ENCODE assay signal across 13 cellular contexts in the genomic region with DNA sequence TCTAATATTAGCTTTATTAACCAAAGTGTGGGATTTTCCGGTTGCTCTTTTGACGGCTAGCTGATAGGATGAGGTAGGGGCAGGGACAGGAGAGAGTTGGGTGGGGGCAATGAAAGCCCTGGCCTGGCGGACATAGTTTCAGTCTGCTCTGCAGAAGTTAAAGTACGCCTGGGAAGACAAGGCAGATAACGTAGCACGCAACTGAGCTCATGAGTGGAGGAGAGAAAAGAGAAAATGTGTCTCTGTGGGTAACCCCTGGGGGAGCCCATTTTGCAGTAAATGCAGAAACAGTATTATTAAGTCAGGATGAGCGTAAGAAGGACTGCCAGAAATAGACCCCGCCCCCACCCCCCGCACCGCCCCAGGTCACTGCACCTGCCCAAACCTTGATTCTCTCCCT. TPM values are rescaled to one million over a fixed set of nuclear protein-coding genes. Genes with fewer than 3 reads are reported as not detected.
A peak's percentile ranks its signal among the peaks of the same experiment; 100 is the strongest.
DNase-seq lines count a peak whose midpoint lies in the region; ATAC-seq and TF ChIP-seq lines count a peak whose summit lies in the region.
"Had no signal": no experiment of that assay in that cellular context is flagged by ENCODE, and none has a peak within 500 bp of the region (broad histone marks: within the 10 kb centered on the region; RNA-seq: fewer than 3 reads in every experiment).

No MANE protein-coding gene starts in this region.

- H3K27me3 ChIP-seq in left ventricle myocardium inferior (ENCODE audit: low read depth) (no peaks in the 10 kb centered on the region), esophagus muscularis mucosa (no peaks in the 10 kb centered on the region), trophoblast cell (ENCODE audit: insufficient read depth, low read length) (no peaks in the 10 kb centered on the region), upper lobe of right lung (no peaks in the 10 kb centered on the region), foreskin keratinocyte (no peaks in the 10 kb centered on the region)

- 76% methylated on average over 10 of the region's 10 CpGs for WGBS in esophagus muscularis mucosa
- WGBS in trophoblast cell (ENCODE audit: extremely low coverage, insufficient coverage, insufficient read length), result no CpG with 5 or more reads among the region's 10 CpGs

- no peak overlapping the region for H3K4ac ChIP-seq in trophoblast cell (ENCODE audit: low read depth, low read length)

- H3K9ac ChIP-seq in trophoblast cell (ENCODE audit: low read length), result no peak overlapping the region

- H3K27ac ChIP-seq in left ventricle myocardium inferior (replicated peaks) (peak overlapping the region; percentile 98), esophagus muscularis mucosa (replicated peaks in 1 of 4) (peak overlapping the region; percentile 92 to 99 (median 96)), trophoblast cell (ENCODE audit: low read depth, low read length) (no peak overlapping the region), upper lobe of right lung (peak overlapping the region; percentile 95), foreskin keratinocyte (no peak overlapping the region)

- intact Hi-C loops in left ventricle myocardium inferior (cut with micrococcal nuclease) (no loop called here), left cardiac atrium (cut with DNase I) (loop anchor here (5.0 to 10.0 kb wide), 2 partner anchors 77 to 194 kb away; no protein-coding TSS in a partner anchor), esophagus muscularis mucosa (cut with DNase I) (loop anchor here (10.0 kb wide), 1 partner anchor 194 kb away; no protein-coding TSS in a partner anchor), upper lobe of right lung (cut with DNase I) (no loop called here)

- H2BK12ac ChIP-seq in trophoblast cell (ENCODE audit: low read length), result peak overlapping the region; percentile 68

- TF ChIP-seq CTCF in left ventricle myocardium inferior (IDR thresholded peaks at IDR 0.05; ENCODE audit: borderline replicate concordance), result no peak
- no peak for TF ChIP-seq CTCF in esophagus muscularis mucosa (IDR thresholded peaks at IDR 0.05)
- TF ChIP-seq CTCF in upper lobe of right lung (IDR thresholded peaks at IDR 0.05), result no peak
- TF ChIP-seq CTCF in foreskin keratinocyte (conservative IDR thresholded peaks at IDR 0.05), result no peak

- no peak overlapping the region for H4K8ac ChIP-seq in trophoblast cell (ENCODE audit: low read depth, low read length)

- no peak overlapping the region for H3K23ac ChIP-seq in trophoblast cell (ENCODE audit: low read length)

- H3K14ac ChIP-seq in trophoblast cell (ENCODE audit: low read length), result no peak overlapping the region

- no peak overlapping the region for H4K12ac ChIP-seq in trophoblast cell (ENCODE audit: low read depth, low read length)

- H3K9me3 ChIP-seq in left ventricle myocardium inferior (replicated peaks) (no peaks in the 10 kb centered on the region), esophagus muscularis mucosa (no peaks in the 10 kb centered on the region), trophoblast cell (ENCODE audit: insufficient read depth, low read depth, low read length) (no peaks in the 10 kb centered on the region), upper lobe of right lung (no peaks in the 10 kb centered on the region)

- H3K4me3 ChIP-seq in left ventricle myocardium inferior, result peak overlapping the region; percentile 54
- H3K4me3 ChIP-seq in esophagus muscularis mucosa, result peak overlapping the region; percentile 36 to 43 (median 40)
- H3K4me3 ChIP-seq in trophoblast cell (ENCODE audit: low read depth, low read length), result no peak overlapping the region
- peak overlapping the region; percentile 15 for H3K4me3 ChIP-seq in upper lobe of right lung

- no peak overlapping the region for H2BK5ac ChIP-seq in trophoblast cell (ENCODE audit: low read depth, low read length, poor library complexity)

- DNase-seq in left ventricle myocardium inferior, result no peak
- DNase-seq in left cardiac atrium, result no peak
- no peak for DNase-seq in esophagus muscularis mucosa (ENCODE audit: extremely low spot score)
- no peak for DNase-seq in trophoblast cell
- no peak for DNase-seq in upper lobe of right lung
- no peak for DNase-seq in globus pallidus (ENCODE audit: low spot score)
- no peak for DNase-seq in foreskin keratinocyte
- DNase-seq in activated CD8-positive, alpha-beta memory T cell treated with anti-CD3 and anti-CD28 coated beads for 24 hours, result no peak
- DNase-seq: activated CD4-positive, alpha-beta T cell treated with anti-CD3 and anti-CD28 coated beads, Interleukin-2, amount 50 U/mL, for 1 hour; activated gamma-delta T cell; DMS153; MV-4-11 had no signal

- H3K18ac ChIP-seq in trophoblast cell (ENCODE audit: low read length), result no peak overlapping the region

- H2AK5ac ChIP-seq in trophoblast cell (ENCODE audit: low read length), result no peak overlapping the region

- no peak for ATAC-seq in left cardiac atrium
- ATAC-seq in upper lobe of right lung, result no peak
- no peak for ATAC-seq in foreskin keratinocyte
- ATAC-seq: left lobe of liver had no signal

- peaks cover 3% of the 10 kb centered on the region for H3K79me2 ChIP-seq in trophoblast cell (ENCODE audit: control insufficient read depth, insufficient read depth, low read length, poor library complexity)

- H3K4me2 ChIP-seq in trophoblast cell (ENCODE audit: low read length), result no peak overlapping the region

- H4K91ac ChIP-seq in trophoblast cell (ENCODE audit: low read depth, low read length), result no peak overlapping the region

- no peak for TF ChIP-seq POLR2A in esophagus muscularis mucosa (IDR thresholded peaks at IDR 0.05; ENCODE audit: low read depth)

- H3K4me1 ChIP-seq in left ventricle myocardium inferior, result peaks cover 86% of the 10 kb centered on the region
- peaks cover 77 to 86% (median 78%) of the 10 kb centered on the region in 4 donors for H3K4me1 ChIP-seq in esophagus muscularis mucosa
- H3K4me1 ChIP-seq in trophoblast cell (ENCODE audit: control insufficient read depth in 1 of 2, insufficient read depth in 2 of 2, low read length in 2 of 2), result peaks cover 13 to 19% of the 10 kb centered on the region in 2 experiments
- H3K4me1 ChIP-seq in upper lobe of right lung, result peaks cover 74% of the 10 kb centered on the region
- peaks cover 31% of the 10 kb centered on the region for H3K4me1 ChIP-seq in foreskin keratinocyte

- TF ChIP-seq EP300 in esophagus muscularis mucosa (IDR thresholded peaks at IDR 0.05), result no peak

- peaks cover 8% of the 10 kb centered on the region for H3K79me1 ChIP-seq in trophoblast cell (ENCODE audit: low read length)

- H2AFZ ChIP-seq in trophoblast cell (ENCODE audit: insufficient read depth, low read length, poor library complexity), result no peak overlapping the region

- H2BK120ac ChIP-seq in trophoblast cell (ENCODE audit: insufficient read depth, low read length, poor library complexity), result no peak overlapping the region

- H3K36me3 ChIP-seq in left ventricle myocardium inferior (no peaks in the 10 kb centered on the region), esophagus muscularis mucosa (no peaks in the 10 kb centered on the region), trophoblast cell (ENCODE audit: control insufficient read depth in 1 of 2, insufficient read depth in 2 of 2, low read length in 2 of 2) (no peaks in the 10 kb centered on the region), upper lobe of right lung (no peaks in the 10 kb centered on the region)

RNA-seq across cellular contexts. Expression of a gene that starts 51.7 kb away (rescaled TPM):
- total RNA-seq in left ventricle myocardium inferior (11.4 TPM), left cardiac atrium (10 to 100 TPM in 1 of 2 donors, 1 to 10 TPM in 1; 9.6 to 10.1 TPM), esophagus muscularis mucosa (10 to 100 TPM in 2 of 4 donors, 1 to 10 TPM in 2; 5.8 to 11.1 (median 9.8) TPM), upper lobe of right lung (18.3 TPM), foreskin keratinocyte (15.3 and 20.1 TPM in 2 replicates)
- 7.2 and 7.8 TPM in 2 replicates for polyA plus RNA-seq in trophoblast cell (2013)
- 9.6 and 12.2 TPM in 2 replicates for polyA plus RNA-seq in foreskin keratinocyte

Comparison
In these comparisons a context has a peak if more than half of its experiments do, and no peak if none do; other contexts are left out.
1. intact Hi-C loops: an anchor here in left cardiac atrium (5.0 to 10.0 kb wide) and esophagus muscularis mucosa (10.0 kb wide); none called in left ventricle myocardium inferior and upper lobe of right lung.
2. H3K27ac ChIP-seq: peak in left ventricle myocardium inferior (single experiment), esophagus muscularis mucosa (4 of 4) and upper lobe of right lung (single experiment); none in trophoblast cell (single experiment) and foreskin keratinocyte (single experiment).